8 cellular contexts compared by ENCODE assay signal in genomic region chr17:8152981-8153549, GRCh38. TPM values are rescaled to one million over a fixed set of nuclear protein-coding genes. Genes with fewer than 3 reads are reported as not detected.
DNase-seq lines count a peak whose midpoint lies in the region; ATAC-seq and TF ChIP-seq lines count a peak whose summit lies in the region.

No MANE protein-coding gene starts in this region.

- TF ChIP-seq CTCF in testis (IDR thresholded peaks at IDR 0.05), result no peak

- H3K27me3 ChIP-seq in layer of hippocampus (ENCODE audit: control insufficient read depth, insufficient read depth, low read length) (no peaks in the 10 kb centered on the region), testis (no peaks in the 10 kb centered on the region)

- WGBS in adipose tissue, 3 donors, result 57 to 63% (median 61%) methylated on average over 9 of the region's 9 CpGs
- WGBS in testis, 2 donors, result 33 to 50% methylated on average over 9 of the region's 9 CpGs

- H3K9me3 ChIP-seq in testis, result no peaks in the 10 kb centered on the region

- ATAC-seq in activated CD4-positive, CD25-positive, alpha-beta regulatory T cell treated with anti-CD3 and anti-CD28 coated beads, Interleukin-2, amount 50 U/mL, for 24 hours, result no peak
- ATAC-seq in HG03521 (IDR thresholded peaks at IDR 0.05; ENCODE audit: unreplicated experiment) (no peak), HG02763 (IDR thresholded peaks at IDR 0.05; ENCODE audit: unreplicated experiment) (no peak)

- H3K27ac ChIP-seq in adipose tissue (ENCODE audit: low read depth, low read length), result peak overlapping the region; percentile 90
- H3K27ac ChIP-seq in layer of hippocampus (ENCODE audit: low read depth, low read length), result peak overlapping the region; percentile 100
- H3K27ac ChIP-seq in testis, result peak overlapping the region; percentile 99 to 100

- H3K4me1 ChIP-seq in testis, result peaks cover 41% of the 10 kb centered on the region

- peak; percentile 27 for DNase-seq in activated CD4-positive, CD25-positive, alpha-beta regulatory T cell treated with anti-CD3 and anti-CD28 coated beads, Interleukin-2, amount 50 U/mL, for 72 hours
- DNase-seq in testis, result no peak
- DNase-seq in retina, result no peak

- no peak for TF ChIP-seq POLR2A in testis (IDR thresholded peaks at IDR 0.05)

- intact Hi-C loops in testis (cut with DNase I; ENCODE audit: low total_unique reads), result loop anchor here (5.0 kb wide), 1 partner anchor 311 kb away; no protein-coding TSS in a partner anchor

- no peaks in the 10 kb centered on the region for H3K36me3 ChIP-seq in testis (ENCODE audit: low read depth, missing control alignments)

- peak overlapping the region; percentile 73 to 99 for H3K4me3 ChIP-seq in testis

RNA-seq across cellular contexts. Expression of gene PER1, which starts 0.9 kb away (rescaled TPM):
- polyA plus RNA-seq in adipose tissue, result 100 to 1,000 TPM in 2 of 3 donors, 10 to 100 TPM in 1; 89.7 to 239 (median 142) TPM
- total RNA-seq in testis, result 100 to 1,000 TPM in 1 of 2 donors, 10 to 100 TPM in 1; 96.0 to 119 TPM
- polyA plus RNA-seq in testis (ENCODE audit: insufficient read depth, low read depth, low replicate concordance), result 55.1 TPM

RNA-seq across cellular contexts. Expression of gene VAMP2, which starts 9.7 kb away (rescaled TPM):
- polyA plus RNA-seq in adipose tissue (10 to 100 TPM; 36.0 to 52.6 (median 49.6) TPM), testis (ENCODE audit: insufficient read depth, low read depth, low replicate concordance) (116 TPM)
- total RNA-seq in testis, result 10 to 100 TPM; 66.3 to 76.5 TPM

RNA-seq across cellular contexts. Expression of gene TMEM107, which starts 23.1 kb away (rescaled TPM):
- polyA plus RNA-seq in adipose tissue (10 to 100 TPM in 1 of 3 donors, 1 to 10 TPM in 2; 4.5 to 12.1 (median 8.6) TPM), testis (ENCODE audit: insufficient read depth, low read depth, low replicate concordance) (31.8 TPM)
- total RNA-seq in testis, result 10 to 100 TPM; 17.2 to 23.2 TPM

RNA-seq across cellular contexts. Expression of gene HES7, which starts 29.2 kb away (rescaled TPM):
- polyA plus RNA-seq in adipose tissue (under 1 TPM in 2 of 3 donors, not detected in 1; 0.03 to 0.16 TPM), testis (ENCODE audit: insufficient read depth, low read depth, low replicate concordance) (0.25 TPM)
- total RNA-seq in testis, result under 1 TPM in 1 of 2 donors, not detected in 1; 0.31 TPM

RNA-seq across cellular contexts. Expression of gene ALOXE3, which starts 34.8 kb away (rescaled TPM):
- polyA plus RNA-seq in adipose tissue, result under 1 TPM in 2 of 3 donors, not detected in 1; 0.01 to 0.18 TPM
- total RNA-seq in testis, result 1 to 10 TPM; 2.2 to 4.3 TPM
- polyA plus RNA-seq in testis (ENCODE audit: insufficient read depth, low read depth, low replicate concordance), result 2.7 TPM
